8 cellular contexts compared by ENCODE assay signal in the genomic region with DNA sequence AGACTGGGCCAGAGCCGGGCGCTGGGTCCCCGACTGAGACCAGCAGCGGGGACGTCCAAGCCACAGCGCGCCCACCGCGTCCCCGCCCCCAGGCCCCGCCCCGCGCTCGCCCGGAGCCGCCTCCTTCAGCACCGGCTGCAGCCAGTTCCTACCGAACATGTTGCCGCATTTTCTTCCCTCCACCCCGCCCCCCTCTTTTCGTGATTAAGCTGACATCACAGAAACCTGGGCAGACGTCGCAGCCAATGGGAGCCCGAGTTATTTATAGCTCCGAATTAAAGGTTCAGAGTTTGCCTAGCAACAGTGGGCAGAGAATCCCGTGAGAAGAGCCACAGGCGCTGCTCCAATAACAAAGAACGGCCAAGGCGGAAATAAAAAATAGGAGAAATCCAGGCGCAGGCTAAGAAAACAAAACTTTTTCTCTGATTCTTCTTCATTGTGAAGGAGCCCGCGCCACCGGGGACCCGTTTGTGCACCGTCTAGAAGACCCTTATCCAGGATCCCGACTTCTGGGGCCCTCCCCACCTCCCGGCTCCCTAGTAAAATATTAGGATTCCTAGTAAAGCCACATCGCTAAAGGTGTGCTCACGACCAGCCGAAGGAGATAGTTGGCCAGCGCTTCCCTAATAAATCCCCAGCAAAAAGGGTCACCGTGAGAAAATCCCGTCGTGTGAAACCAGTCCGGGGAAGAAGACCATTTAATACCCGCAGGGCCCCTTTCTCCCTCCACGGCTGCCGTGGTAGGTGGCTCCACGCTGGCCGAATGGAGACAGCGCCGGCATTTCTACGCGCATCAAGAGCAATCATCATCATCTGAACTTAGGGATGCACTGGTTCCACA.
DNase-seq lines count a peak whose midpoint lies in the region; FAIRE-seq and TF ChIP-seq lines count a peak whose summit lies in the region.

No MANE protein-coding gene starts in this region.

- H3K4me1 Mint-ChIP-seq in nephron = peaks cover 61% of the 10 kb centered on the region

- no peaks in the 10 kb centered on the region for H3K27me3 Mint-ChIP-seq in nephron (ENCODE audit: low read depth)

- H3K36me3 Mint-ChIP-seq in nephron (ENCODE audit: low read depth) = peaks cover 33% of the 10 kb centered on the region

- H3K27ac Mint-ChIP-seq in nephron = peak overlapping the region; percentile 91 to 97 (median 96)

- TF ChIP-seq POLR2A in H54 (IDR thresholded peaks at IDR 0.05; ENCODE audit: low read depth, low read length) (0 out of 2 replicates have a peak, but pooled peaks have one; percentile 22), NB4 (IDR thresholded peaks at IDR 0.05; ENCODE audit: extremely low read depth, insufficient read length) (no peak)

- peak overlapping the region; percentile 87 to 94 (median 92) for H3K4me3 Mint-ChIP-seq in nephron

- in situ Hi-C loops in SK-MEL-5 (cut with HindIII; ENCODE audit: low pct_unique_long_range_greater_than_20kb, low sequenced_read_pairs) = loop anchor here (25.0 kb wide), 1 partner anchor 398 kb away; no protein-coding TSS in a partner anchor

- DNase-seq in DMS 273 treated with DMSO at 0.1 percent for 48 hours (lab: John Stamatoyannopoulos, UW) (peak; percentile 93), H54 (ENCODE audit: insufficient read length, low spot score) (peak; percentile 60), NB4 (ENCODE audit: low read depth) (peak; percentile 90), SK-MEL-5 (ENCODE audit: low read depth, low spot score) (peak; percentile 98), foreskin fibroblast (peak; percentile 98 to 99)
- DNase-seq in activated naive CD4-positive, alpha-beta T cell treated with Interleukin-2 at 50 U/mL for 16 hours = peak; percentile 89
- peak; percentile 73 to 95 (median 81) for DNase-seq in stimulated activated naive CD4-positive, alpha-beta T cell (lab: John Stamatoyannopoulos, UW)

- H3K4me3 ChIP-seq in NB4 (ENCODE audit: low read depth, low read length) (peak overlapping the region; percentile 72), foreskin fibroblast (ENCODE audit: low read depth in 1 of 2, low read length in 2 of 2) (peak overlapping the region; percentile 74 to 91)

- no peaks in the 10 kb centered on the region for H3K9me3 Mint-ChIP-seq in nephron

- TF ChIP-seq CTCF in NB4 (IDR thresholded peaks at IDR 0.05; ENCODE audit: low read depth, low read length) (no peak), foreskin fibroblast (IDR thresholded peaks at IDR 0.05; ENCODE audit: low read depth, low read length) (no peak), nephron (IDR thresholded peaks at IDR 0.05; ENCODE audit: unreplicated experiment in 3 of 3) (no peak)

- no peak for FAIRE-seq in H54 (lab: Jason Lieb, UNC)

Comparison
In these comparisons a context has a peak if more than half of its experiments do, and no peak if none do; other contexts are left out.
1. Peak in every context shown above with its lines: DNase-seq and H3K4me3 ChIP-seq.